ENCODE assay signal across 8 cellular contexts in the genomic region with DNA sequence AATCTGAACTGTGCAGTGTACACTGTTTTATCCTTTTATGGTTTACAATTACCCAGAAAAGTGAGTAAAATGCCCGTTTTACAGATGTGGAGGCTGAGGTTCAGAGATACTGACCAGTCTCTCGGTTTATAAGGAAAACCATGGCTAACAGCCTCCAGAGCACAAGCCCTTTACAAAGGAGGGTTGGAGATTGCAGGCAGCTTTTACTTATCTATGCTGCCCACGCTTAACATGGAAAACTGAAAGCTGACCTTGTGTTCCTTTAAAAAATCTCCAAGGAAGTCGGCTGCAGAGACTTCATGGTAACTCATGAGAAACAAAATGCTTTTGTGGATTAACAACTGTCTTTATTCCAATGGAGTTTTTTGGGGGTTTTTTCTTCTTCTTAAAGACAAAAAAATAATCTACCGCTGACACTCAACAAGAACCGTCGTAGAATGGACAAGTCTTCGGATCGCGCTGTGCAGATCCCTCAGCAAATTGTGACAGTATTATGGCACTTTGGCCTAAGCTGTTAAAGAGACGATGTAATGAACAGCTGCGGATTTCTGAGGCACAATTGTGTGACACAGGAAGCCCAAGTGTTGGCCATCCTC. TPM values are rescaled to one million over a fixed set of nuclear protein-coding genes. Genes with fewer than 3 reads are reported as not detected.
A peak's percentile ranks its signal among the peaks of the same experiment; 100 is the strongest.
DNase-seq lines count a peak whose midpoint lies in the region; ATAC-seq and TF ChIP-seq lines count a peak whose summit lies in the region.

No MANE protein-coding gene starts in this region.

- 6 to 9% methylated on average over 12 of the region's 12 CpGs for WGBS in esophagus, 2 donors
- 8% methylated on average over 12 of the region's 12 CpGs for WGBS in prostate gland

- no peak for ATAC-seq in RWPE2 (ENCODE audit: low read depth)
- no peak for ATAC-seq in GM21717 (IDR thresholded peaks at IDR 0.05; ENCODE audit: unreplicated experiment)
- no peak for ATAC-seq in HG03342 (IDR thresholded peaks at IDR 0.05; ENCODE audit: unreplicated experiment)

- DNase-seq in NCI-H526 treated with DMSO at 0.1 percent for 48 hours (lab: John Stamatoyannopoulos, UW) (peak; percentile 58), NCI-H526 (lab: John Stamatoyannopoulos, UW) (no peak), RWPE2 (ENCODE audit: low spot score) (no peak), prostate gland (ENCODE audit: low spot score) (no peak), iPS-NIHi11 (ENCODE audit: low spot score) (no peak)

- H3K4me1 ChIP-seq in RWPE2 (ENCODE audit: insufficient read depth, poor library complexity, severe bottlenecking) = peaks cover 8% of the 10 kb centered on the region
- H3K4me1 ChIP-seq in esophagus (ENCODE audit: control insufficient read depth in 2 of 2, insufficient read depth in 2 of 2, low read length in 1 of 2) = no peaks in the 10 kb centered on the region
- peaks cover 11% of the 10 kb centered on the region for H3K4me1 ChIP-seq in prostate gland (replicated peaks)

- H3K9me3 ChIP-seq in RWPE2 (ENCODE audit: severe bottlenecking) = no peaks in the 10 kb centered on the region
- H3K9me3 ChIP-seq in esophagus (ENCODE audit: control insufficient read depth in 2 of 2, insufficient read depth in 1 of 2, low read depth in 1 of 2, low read length in 1 of 2) = no peaks in the 10 kb centered on the region
- no peaks in the 10 kb centered on the region for H3K9me3 ChIP-seq in prostate gland

- no peak for TF ChIP-seq CTCF in RWPE2 (IDR thresholded peaks at IDR 0.05; ENCODE audit: poor library complexity, severe bottlenecking)
- TF ChIP-seq CTCF in prostate gland (IDR thresholded peaks at IDR 0.05) = no peak

- H3K27me3 ChIP-seq in RWPE2 (ENCODE audit: insufficient read depth, poor library complexity, severe bottlenecking) (no peaks in the 10 kb centered on the region), esophagus (ENCODE audit: control insufficient read depth in 1 of 2, insufficient read depth in 2 of 2, low read length in 2 of 2) (no peaks in the 10 kb centered on the region), prostate gland (replicated peaks; ENCODE audit: insufficient read depth) (no peaks in the 10 kb centered on the region)

- H3K36me3 ChIP-seq in RWPE2 (ENCODE audit: low read depth) (peaks cover 37% of the 10 kb centered on the region), esophagus (ENCODE audit: control insufficient read depth in 2 of 2, insufficient read depth in 2 of 2, low read length in 1 of 2) (peaks cover 0 to 4% of the 10 kb centered on the region in 2 donors), prostate gland (no peaks in the 10 kb centered on the region)

- H3K27ac ChIP-seq in RWPE2 (ENCODE audit: poor library complexity, severe bottlenecking) (peak overlapping the region; percentile 46), esophagus (ENCODE audit: low read depth in 2 of 2, low read length in 1 of 2) (peak overlapping the region; percentile 87 to 95), prostate gland (peak overlapping the region; percentile 90 to 93)

- no peak for TF ChIP-seq POLR2A in prostate gland (IDR thresholded peaks at IDR 0.05)

- intact Hi-C loops in prostate gland (cut with DNase I) = loop anchor here (5.0 kb wide), 1 partner anchor 540 kb away; no protein-coding TSS in a partner anchor

- H3K4me3 ChIP-seq in RWPE2 (ENCODE audit: severe bottlenecking) (peak overlapping the region; percentile 95), esophagus (ENCODE audit: low read depth in 1 of 2, low read length in 2 of 2) (peak overlapping the region; percentile 59 to 93), prostate gland (peak overlapping the region; percentile 94 to 100)

RNA-seq across cellular contexts. Expression of a gene that starts 0.7 kb away (rescaled TPM):
- 1 to 10 TPM; 5.1 to 9.4 TPM for polyA plus RNA-seq in esophagus
- total RNA-seq in prostate gland = 10 to 100 TPM; 25.3 to 77.8 TPM

RNA-seq across cellular contexts. Expression of a gene that starts 57.2 kb away (rescaled TPM):
- polyA plus RNA-seq in esophagus = 1 to 10 TPM; 1.4 to 1.9 TPM
- 10 to 100 TPM; 24.2 to 31.0 TPM for total RNA-seq in prostate gland
